ENCODE assay signal across 2 cellular contexts in genomic region chr5:122064992-122065391, GRCh38.
TF ChIP-seq lines count a peak whose summit lies in the region.

No MANE protein-coding gene starts in this region.

TF ChIP-seq in A549, 52 proteins besides CTCF, POLR2A, EP300 and RAD21 (continued from another document):
- TF ChIP-seq, protein P1, sequence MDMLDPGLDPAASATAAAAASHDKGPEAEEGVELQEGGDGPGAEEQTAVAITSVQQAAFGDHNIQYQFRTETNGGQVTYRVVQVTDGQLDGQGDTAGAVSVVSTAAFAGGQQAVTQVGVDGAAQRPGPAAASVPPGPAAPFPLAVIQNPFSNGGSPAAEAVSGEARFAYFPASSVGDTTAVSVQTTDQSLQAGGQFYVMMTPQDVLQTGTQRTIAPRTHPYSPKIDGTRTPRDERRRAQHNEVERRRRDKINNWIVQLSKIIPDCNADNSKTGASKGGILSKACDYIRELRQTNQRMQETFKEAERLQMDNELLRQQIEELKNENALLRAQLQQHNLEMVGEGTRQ (IDR thresholded peaks at IDR 0.05), result no peak
- TF ChIP-seq, protein P2, sequence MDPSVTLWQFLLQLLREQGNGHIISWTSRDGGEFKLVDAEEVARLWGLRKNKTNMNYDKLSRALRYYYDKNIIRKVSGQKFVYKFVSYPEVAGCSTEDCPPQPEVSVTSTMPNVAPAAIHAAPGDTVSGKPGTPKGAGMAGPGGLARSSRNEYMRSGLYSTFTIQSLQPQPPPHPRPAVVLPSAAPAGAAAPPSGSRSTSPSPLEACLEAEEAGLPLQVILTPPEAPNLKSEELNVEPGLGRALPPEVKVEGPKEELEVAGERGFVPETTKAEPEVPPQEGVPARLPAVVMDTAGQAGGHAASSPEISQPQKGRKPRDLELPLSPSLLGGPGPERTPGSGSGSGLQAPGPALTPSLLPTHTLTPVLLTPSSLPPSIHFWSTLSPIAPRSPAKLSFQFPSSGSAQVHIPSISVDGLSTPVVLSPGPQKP (IDR thresholded peaks at IDR 0.05; ENCODE audit: low read depth, low read length), result no peak
- TF ChIP-seq JUN (IDR thresholded peaks at IDR 0.05), result no peak
- TF ChIP-seq FOSB (CRISPR knock-in tag; IDR thresholded peaks at IDR 0.05), result no peak

TF ChIP-seq in IMR-90, 13 proteins besides CTCF, POLR2A, EP300 and RAD21 (continued from another document):
- no peak for TF ChIP-seq NFE2L2 (IDR thresholded peaks at IDR 0.05; ENCODE audit: low read depth, low read length)
- no peak for TF ChIP-seq CHD1 (IDR thresholded peaks at IDR 0.05; ENCODE audit: low read depth, low read length)
- no peak for TF ChIP-seq BHLHE40 (IDR thresholded peaks at IDR 0.05; ENCODE audit: low read depth, low read length)
- TF ChIP-seq, protein P2 (IDR thresholded peaks at IDR 0.05; ENCODE audit: borderline replicate concordance, low read depth, low read length), result no peak
- no peak for TF ChIP-seq MXI1 (IDR thresholded peaks at IDR 0.05; ENCODE audit: borderline replicate concordance, low read depth, low read length)
- no peak for TF ChIP-seq FOS (IDR thresholded peaks at IDR 0.05; ENCODE audit: low read depth, low read length)
- TF ChIP-seq, protein P1 (IDR thresholded peaks at IDR 0.05; ENCODE audit: low read depth, low read length), result no peak
- no peak for TF ChIP-seq MAZ (IDR thresholded peaks at IDR 0.05; ENCODE audit: borderline replicate concordance, low read depth, low read length)
- no peak for TF ChIP-seq RFX5 (IDR thresholded peaks at IDR 0.05; ENCODE audit: low read depth, low read length)
- no peak for TF ChIP-seq SMC3 (IDR thresholded peaks at IDR 0.05; ENCODE audit: low read depth, low read length)
